2 cellular contexts compared by ENCODE assay signal in genomic region chr12:49843411-49843810, GRCh38.
TF ChIP-seq lines count a peak whose summit lies in the region.

No MANE protein-coding gene starts in this region.

TF ChIP-seq in SK-N-SH, 30 proteins besides CTCF, POLR2A, EP300 and RAD21 (continued from another document):
- no peak for TF ChIP-seq SIN3A (IDR thresholded peaks at IDR 0.05; ENCODE audit: borderline replicate concordance, low read depth, low read length)
- TF ChIP-seq ELF1 (IDR thresholded peaks at IDR 0.05) = no peak
- no peak for TF ChIP-seq TEAD4 (IDR thresholded peaks at IDR 0.05; ENCODE audit: borderline replicate concordance, insufficient read depth)
- TF ChIP-seq ZBTB33 (IDR thresholded peaks at IDR 0.05; ENCODE audit: borderline replicate concordance, low read depth) = no peak
- no peak for TF ChIP-seq MAX (IDR thresholded peaks at IDR 0.05; ENCODE audit: low read depth)
- TF ChIP-seq MEF2A (IDR thresholded peaks at IDR 0.05; ENCODE audit: borderline replicate concordance, low read depth) = no peak

TF ChIP-seq in SK-N-SH treated with all-trans-retinoic acid at 6 μM for 48 hours, 23 proteins besides CTCF, POLR2A, EP300 and RAD21 (continued from another document):
- TF ChIP-seq POU6F1 (CRISPR knock-in tag; IDR thresholded peaks at IDR 0.05; ENCODE audit: borderline replicate concordance, low read depth) (no peak), ZNF70 (CRISPR knock-in tag; IDR thresholded peaks at IDR 0.05) (no peak), ESRRG (CRISPR knock-in tag; IDR thresholded peaks at IDR 0.05) (no peak), BACH2 (CRISPR knock-in tag; IDR thresholded peaks at IDR 0.05; ENCODE audit: borderline replicate concordance) (no peak), SNAI2 (CRISPR knock-in tag; IDR thresholded peaks at IDR 0.05) (no peak), TSHZ2 (CRISPR knock-in tag; IDR thresholded peaks at IDR 0.05) (no peak), ZFP3 (CRISPR knock-in tag; IDR thresholded peaks at IDR 0.05) (no peak), PPARA (CRISPR knock-in tag; IDR thresholded peaks at IDR 0.05; ENCODE audit: borderline replicate concordance) (no peak), ZC3H10 (CRISPR knock-in tag; IDR thresholded peaks at IDR 0.05) (no peak), TCF4 (CRISPR knock-in tag; IDR thresholded peaks at IDR 0.05; ENCODE audit: borderline replicate concordance) (no peak), TOX (CRISPR knock-in tag; IDR thresholded peaks at IDR 0.05; ENCODE audit: borderline replicate concordance) (no peak), ZFP30 (CRISPR knock-in tag; IDR thresholded peaks at IDR 0.05) (no peak), PATZ1 (CRISPR knock-in tag; IDR thresholded peaks at IDR 0.05; ENCODE audit: borderline replicate concordance) (no peak)
